25 cellular contexts compared by ENCODE assay signal in the genomic region with DNA sequence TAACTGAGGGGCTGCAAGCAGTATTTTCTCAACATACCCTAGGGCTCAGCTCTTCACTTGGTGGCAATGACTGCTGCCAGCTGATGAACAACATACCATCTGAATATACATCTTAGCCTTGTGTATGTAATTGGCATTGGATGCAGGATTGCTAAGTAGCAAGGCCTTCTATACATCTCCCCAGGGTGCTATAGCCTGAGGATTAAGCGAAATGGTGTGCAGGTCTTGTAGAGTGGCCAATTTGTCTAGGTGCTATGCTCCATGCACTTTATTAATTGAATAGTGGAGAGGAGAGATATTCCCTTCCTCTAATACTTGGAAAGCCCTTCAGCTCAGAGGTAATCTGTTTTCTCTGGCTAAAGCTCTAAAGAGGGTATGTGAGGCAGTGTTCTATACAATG.
"Had no signal": no experiment of that assay in that cellular context is flagged by ENCODE, and none has a peak within 500 bp of the region (broad histone marks: within the 10 kb centered on the region; RNA-seq: fewer than 3 reads in every experiment).

No MANE protein-coding gene starts in this region.

- H3K79me2 ChIP-seq: parathyroid adenoma had no signal

- H3K27me3 ChIP-seq: neural progenitor cell, ovary, right lobe of liver, sigmoid colon, stomach, thyroid gland, tibial nerve, upper lobe of left lung, vagina had no signal

- FAIRE-seq: small intestine, urothelium cell line had no signal

- H3K9ac ChIP-seq: neural progenitor cell, parathyroid adenoma had no signal

- H3K9me3 ChIP-seq: ovary, psoas muscle, right lobe of liver, stomach, thoracic aorta, thyroid gland, tibial nerve, upper lobe of left lung, vagina had no signal

- H3K4me3 ChIP-seq: neural progenitor cell, ovary, psoas muscle, right lobe of liver, sigmoid colon, stomach, thoracic aorta, thyroid gland, tibial nerve, upper lobe of left lung, vagina had no signal

- H3K4me2 ChIP-seq: neural progenitor cell had no signal

- DNase-seq: nephron progenitor cell; occipital lobe; ovary; posterior cingulate gyrus; psoas muscle; right cardiac atrium; right lobe of liver; sigmoid colon; small intestine; stimulated activated CD4-positive, alpha-beta T cell treated with anti-CD3 and anti-CD28 coated beads, Interleukin-15, amount 100 ng/mL, for 24 hours; stimulated activated CD4-positive, alpha-beta T cell treated with anti-CD3 and anti-CD28 coated beads, Interleukin-2, amount 100 ng/mL, for 24 hours; stimulated activated CD4-positive, alpha-beta T cell treated with anti-CD3 and anti-CD28 coated beads, Interleukin-2, amount 100 ng/mL, for 48 hours; stimulated activated CD4-positive, alpha-beta T cell treated with anti-CD3 and anti-CD28 coated beads, Interleukin-4, amount 100 ng/mL, for 24 hours; stimulated activated naive B cell treated with anti-CD40 and anti-IgM and Interleukin-4, amounts not matched to agents 10 μg/mL and 1 μg/mL and 100 μg/mL, for 72 hours; stimulated activated naive CD4-positive, alpha-beta T cell treated with Interleukin-2 at 50 U/mL for 16 hours; stomach; thyroid gland; trophoblast cell; upper lobe of left lung had no signal

- H3K27ac ChIP-seq: neural progenitor cell, ovary, parathyroid adenoma, psoas muscle, right lobe of liver, sigmoid colon, stomach, thoracic aorta, thyroid gland, tibial nerve, upper lobe of left lung, vagina had no signal

- H3K4me1 ChIP-seq: neural progenitor cell, parathyroid adenoma, psoas muscle, right lobe of liver, sigmoid colon, stomach, thyroid gland, tibial nerve, upper lobe of left lung, vagina had no signal

- H3K36me3 ChIP-seq: neural progenitor cell, ovary, right lobe of liver, sigmoid colon, stomach, thoracic aorta, thyroid gland, tibial nerve, upper lobe of left lung, vagina had no signal

- H2AFZ ChIP-seq: neural progenitor cell, parathyroid adenoma had no signal
